ENCODE assay signal across 24 cellular contexts in genomic region chr12:7178481-7178880, GRCh38. TPM values are rescaled to one million over a fixed set of nuclear protein-coding genes. Genes with fewer than 3 reads are reported as not detected.
"Had no signal": no experiment of that assay in that cellular context is flagged by ENCODE, and none has a peak within 500 bp of the region (broad histone marks: within the 10 kb centered on the region; RNA-seq: fewer than 3 reads in every experiment).

No MANE protein-coding gene starts in this region.

- H3K36me3 ChIP-seq: stomach, suprapubic skin, thoracic aorta, thyroid gland, tibial artery, tibial nerve, transverse colon, upper lobe of left lung, upper lobe of right lung, uterus, vagina had no signal

- H3K27me3 ChIP-seq: testis, thyroid gland, tibial nerve, upper lobe of left lung, upper lobe of right lung, uterus, vagina had no signal

- H3K27ac ChIP-seq: stomach, suprapubic skin, testis, thoracic aorta, thyroid gland, tibial artery, tibial nerve, transverse colon, upper lobe of left lung, upper lobe of right lung, uterus, vagina had no signal

- H3K4me1 ChIP-seq: stomach, suprapubic skin, testis, thyroid gland, tibial artery, tibial nerve, transverse colon, upper lobe of left lung, upper lobe of right lung, uterus, vagina had no signal

- H3K9me3 ChIP-seq: suprapubic skin, testis, thoracic aorta, thyroid gland, tibial artery, tibial nerve, transverse colon, upper lobe of left lung, upper lobe of right lung, uterus, vagina had no signal

- H3K4me3 ChIP-seq: stomach, suprapubic skin, testis, thoracic aorta, thyroid gland, tibial artery, tibial nerve, transverse colon, upper lobe of left lung, upper lobe of right lung, uterus, vagina had no signal

- DNase-seq: stimulated activated CD4-positive, alpha-beta T cell treated with anti-CD3 and anti-CD28 coated beads, Interleukin-2, amount 100 ng/mL, for 48 hours; stimulated activated CD4-positive, alpha-beta T cell treated with anti-CD3 and anti-CD28 coated beads, Interleukin-4, amount 100 ng/mL, for 1 hour; stimulated activated CD4-positive, alpha-beta T cell treated with anti-CD3 and anti-CD28 coated beads, Interleukin-4, amount 100 ng/mL, for 24 hours; stimulated activated CD4-positive, alpha-beta T cell treated with anti-CD3 and anti-CD28 coated beads, Interleukin-4, amount 100 ng/mL, for 4 hours; stimulated activated CD8-positive, alpha-beta memory T cell treated with anti-CD3 and anti-CD28 coated beads, Interleukin-4, amount 100 ng/mL, for 48 hours; stimulated activated naive B cell treated with anti-CD40 and anti-IgM and Interleukin-4, amounts not matched to agents 10 μg/mL and 1 μg/mL and 100 μg/mL, for 72 hours; stimulated activated naive CD4-positive, alpha-beta T cell; stimulated activated naive CD4-positive, alpha-beta T cell treated with Interleukin-2 at 50 U/mL for 16 hours; stimulated activated naive CD8-positive, alpha-beta T cell treated with anti-CD3 and anti-CD28 coated beads, Interleukin-15, amount 100 ng/mL, for 72 hours; stimulated activated naive CD8-positive, alpha-beta T cell treated with anti-CD3 and anti-CD28 coated beads, Interleukin-15, Interleukin-2, amounts not matched to agents 100 U/mL and 50 U/mL, for 24 hours; stomach; substantia nigra; testis; thyroid gland; tibial artery; transverse colon; trophoblast cell; upper lobe of left lung; upper lobe of right lung; uterus had no signal

RNA-seq across cellular contexts. Expression of gene RBP5, which starts 49.8 kb away (rescaled TPM):
- total RNA-seq: stomach had no signal
